8 cellular contexts compared by ENCODE assay signal in genomic region chr3:172750069-172750367, GRCh38. TPM values are rescaled to one million over a fixed set of nuclear protein-coding genes. Genes with fewer than 3 reads are reported as not detected.
A peak's percentile ranks its signal among the peaks of the same experiment; 100 is the strongest.
DNase-seq lines count a peak whose midpoint lies in the region; ATAC-seq and TF ChIP-seq lines count a peak whose summit lies in the region.

No MANE protein-coding gene starts in this region.

- peaks cover 2% of the 10 kb centered on the region for H3K36me3 Mint-ChIP-seq in CD8-positive, alpha-beta T cell

- H3K36me3 ChIP-seq in CD8-positive, alpha-beta T cell (ENCODE audit: insufficient read depth, low read length): no peaks in the 10 kb centered on the region
- H3K36me3 ChIP-seq in effector memory CD4-positive, alpha-beta T cell (ENCODE audit: control insufficient read depth, insufficient read depth, low read length): no peaks in the 10 kb centered on the region
- H3K36me3 ChIP-seq in neuron (ENCODE audit: insufficient read depth, low read length): peaks cover 11% of the 10 kb centered on the region

- H3K27ac ChIP-seq in CD8-positive, alpha-beta T cell (ENCODE audit: low read depth, low read length): peak overlapping the region; percentile 66
- H3K27ac ChIP-seq in effector memory CD4-positive, alpha-beta T cell (ENCODE audit: insufficient read depth, low read length, poor library complexity, severe bottlenecking): peak overlapping the region; percentile 67

- H3K4me3 Mint-ChIP-seq in CD8-positive, alpha-beta T cell: peak overlapping the region; percentile 98

- intact Hi-C loops in CD8-positive, alpha-beta T cell (cut with DNase I, micrococcal nuclease): loop anchor here (1.0 to 10.0 kb wide), 9 partner anchors 39 to 1878 kb away; partner anchors contain the start of genes NCEH1 (in 2 of the 2), FNDC3B (in 1 of the 2), RPL22L1 (in 1 of the 2) and TNFSF10 (in 1 of the 2)

- POLR2A ChIA-PET in CD8-positive, alpha-beta T cell (lab: Charles Lee): interaction anchor here (1.0 to 1.1 kb wide), 2 partner anchors 39 to 77 kb away, joined by 3 to 4 read pairs; partner anchors contain the start of gene NCEH1

- peaks cover 12% of the 10 kb centered on the region for H3K4me1 ChIP-seq in CD8-positive, alpha-beta T cell (ENCODE audit: insufficient read depth, low read length)
- H3K4me1 ChIP-seq in effector memory CD4-positive, alpha-beta T cell (ENCODE audit: control insufficient read depth, insufficient read depth, low read length, poor library complexity, severe bottlenecking): peaks cover 7% of the 10 kb centered on the region
- H3K4me1 ChIP-seq in neuron (ENCODE audit: insufficient read depth, low read length): peaks cover 13% of the 10 kb centered on the region

- H3K27me3 ChIP-seq in CD8-positive, alpha-beta T cell (ENCODE audit: insufficient read depth, low read length): no peaks in the 10 kb centered on the region
- H3K27me3 ChIP-seq in effector memory CD4-positive, alpha-beta T cell (replicated peaks; ENCODE audit: control insufficient read depth, insufficient read depth, low read length, poor library complexity, severe bottlenecking): no peaks in the 10 kb centered on the region
- H3K27me3 ChIP-seq in neuron (ENCODE audit: insufficient read depth, low read length): no peaks in the 10 kb centered on the region

- H3K9me3 ChIP-seq in CD8-positive, alpha-beta T cell (ENCODE audit: low read length): no peaks in the 10 kb centered on the region
- H3K9me3 ChIP-seq in effector memory CD4-positive, alpha-beta T cell (ENCODE audit: control insufficient read depth, low read length): no peaks in the 10 kb centered on the region
- H3K9me3 ChIP-seq in neuron (ENCODE audit: low read length): no peaks in the 10 kb centered on the region

- peak in 1 of 7 experiments; percentile 12 for DNase-seq in CD8-positive, alpha-beta T cell
- no peak for DNase-seq in LNCaP clone FGC (ENCODE audit: low read depth)
- no peak for DNase-seq in effector memory CD4-positive, alpha-beta T cell
- no peak for DNase-seq in SKM-1 (lab: John Stamatoyannopoulos, UW; ENCODE audit: unreplicated experiment)
- DNase-seq in ureter (ENCODE audit: low spot score): no peak

- H3K9me3 Mint-ChIP-seq in CD8-positive, alpha-beta T cell: no peaks in the 10 kb centered on the region

- no peak for TF ChIP-seq CTCF in CD8-positive, alpha-beta T cell (IDR thresholded peaks at IDR 0.05)
- TF ChIP-seq CTCF in LNCaP clone FGC (IDR thresholded peaks at IDR 0.05; ENCODE audit: control insufficient read depth, extremely low read depth, insufficient read depth): no peak

- CTCF ChIA-PET in CD8-positive, alpha-beta T cell (lab: Charles Lee): interaction anchor here (1.3 to 2.8 kb wide), 5 partner anchors 12 to 77 kb away, joined by 3 to 7 read pairs (median 3); no protein-coding TSS in a partner anchor

- no peaks in the 10 kb centered on the region for H3K27me3 Mint-ChIP-seq in CD8-positive, alpha-beta T cell (ENCODE audit: low read depth)

- peak overlapping the region; percentile 62 for H3K27ac Mint-ChIP-seq in CD8-positive, alpha-beta T cell

- H3K4me1 Mint-ChIP-seq in CD8-positive, alpha-beta T cell (ENCODE audit: low read depth): peaks cover 15% of the 10 kb centered on the region

- peak overlapping the region; percentile 64 for H3K4me3 ChIP-seq in CD8-positive, alpha-beta T cell (ENCODE audit: low read depth, low read length)
- H3K4me3 ChIP-seq in LNCaP clone FGC (ENCODE audit: low read depth, low read length) (peak overlapping the region; percentile 93), neuron (ENCODE audit: low read length) (peak overlapping the region; percentile 99)
- H3K4me3 ChIP-seq in effector memory CD4-positive, alpha-beta T cell (ENCODE audit: insufficient read depth, low read depth, low read length, poor library complexity, severe bottlenecking): peak overlapping the region; percentile 83

- H2AFZ ChIP-seq in neuron (ENCODE audit: low read depth, low read length): peak overlapping the region; percentile 96

- no peak for ATAC-seq in CD8-positive, alpha-beta T cell
- ATAC-seq in GM19397 (IDR thresholded peaks at IDR 0.05; ENCODE audit: unreplicated experiment) (no peak), HG03521 (IDR thresholded peaks at IDR 0.05; ENCODE audit: unreplicated experiment) (no peak)

RNA-seq across cellular contexts. Expression of gene ECT2, which starts 0.5 kb away (rescaled TPM):
- total RNA-seq in CD8-positive, alpha-beta T cell: 1 to 10 TPM; 1.3 to 1.5 TPM
- total RNA-seq in ureter: 9.0 TPM

RNA-seq across cellular contexts. Expression of gene NCEH1, which starts 39.2 kb away (rescaled TPM):
- under 1 TPM; 0.72 to 0.87 TPM for total RNA-seq in CD8-positive, alpha-beta T cell
- total RNA-seq in ureter: 20.7 TPM

Comparison
In these comparisons a context has a peak if more than half of its experiments do, and no peak if none do; other contexts are left out.
1. RNA of gene NCEH1, which starts 39.2 kb away (total RNA-seq): 20.7 TPM in ureter (single experiment); 0.72 to 0.87 TPM in CD8-positive, alpha-beta T cell; every median in the first group is over 10 times any median in the second.
2. Peak in every context shown above with its lines, with median percentiles within 50 percentile points of each other: H3K4me3 ChIP-seq.